ENCODE assay signal across 15 cellular contexts in genomic region chr1:7329868-7330615, GRCh38.
DNase-seq lines count a peak whose midpoint lies in the region; ATAC-seq and TF ChIP-seq lines count a peak whose summit lies in the region.
"Had no signal": no experiment of that assay in that cellular context is flagged by ENCODE, and none has a peak within 500 bp of the region (broad histone marks: within the 10 kb centered on the region; RNA-seq: fewer than 3 reads in every experiment).

No MANE protein-coding gene starts in this region.

- TF ChIP-seq POLR2A in heart left ventricle (IDR thresholded peaks at IDR 0.05), result no peak
- TF ChIP-seq POLR2A in vagina (IDR thresholded peaks at IDR 0.05), result no peak

- TF ChIP-seq CTCF in right atrium auricular region (IDR thresholded peaks at IDR 0.05) (no peak), heart left ventricle (IDR thresholded peaks at IDR 0.05) (no peak), lung (IDR thresholded peaks at IDR 0.05; ENCODE audit: control extremely low read depth, extremely low read depth) (no peak), vagina (IDR thresholded peaks at IDR 0.05) (no peak), SK-N-SH (IDR thresholded peaks at IDR 0.05) (no peak)

- intact Hi-C loops in heart left ventricle (cut with DNase I) (no loop called here), vagina (cut with DNase I) (no loop called here)

- H3K4me3 ChIP-seq in right atrium auricular region (no peak overlapping the region), heart left ventricle (no peak overlapping the region), lung (no peak overlapping the region), vagina (no peak overlapping the region), SK-N-SH (ENCODE audit: low read depth in 2 of 2, low read length in 1 of 2) (no peak overlapping the region)
- H3K4me3 ChIP-seq: A549 had no signal

- peak; percentile 23 for DNase-seq in right atrium auricular region (ENCODE audit: low spot score)
- DNase-seq in heart left ventricle, result no peak
- DNase-seq in ecto neural progenitor cell (ENCODE audit: low spot score), result peak; percentile 14
- peak; percentile 3 for DNase-seq in lung (ENCODE audit: low spot score)
- DNase-seq in vagina (ENCODE audit: extremely low spot score in 2 of 2), result peak; percentile 67 to 74
- DNase-seq in SK-N-SH, result no peak
- no peak for DNase-seq in NCI-H2107 (lab: John Stamatoyannopoulos, UW)
- no peak for DNase-seq in DMS79 (lab: John Stamatoyannopoulos, UW)
- DNase-seq: CD8-positive, alpha-beta T cell; COR-L47; GF-D8; HCEC 1CT; HFFc6 had no signal

- H3K27me3 ChIP-seq in right atrium auricular region, result no peaks in the 10 kb centered on the region
- peaks cover 0 to 3% (median 0%) of the 10 kb centered on the region in 9 donors for H3K27me3 ChIP-seq in heart left ventricle
- H3K27me3 ChIP-seq in lung (ENCODE audit: control insufficient read depth, insufficient read depth), result no peaks in the 10 kb centered on the region
- H3K27me3 ChIP-seq in vagina, result no peaks in the 10 kb centered on the region
- no peaks in the 10 kb centered on the region for H3K27me3 ChIP-seq in SK-N-SH (ENCODE audit: insufficient read depth)

- peaks cover 0 to 10% of the 10 kb centered on the region in 2 donors for H3K4me1 ChIP-seq in right atrium auricular region
- H3K4me1 ChIP-seq in heart left ventricle, result peaks cover 0 to 9% (median 3%) of the 10 kb centered on the region in 12 donors
- H3K4me1 ChIP-seq in lung (ENCODE audit: control insufficient read depth in 2 of 2, insufficient read depth in 2 of 2, low read length in 2 of 2), result no peaks in the 10 kb centered on the region
- no peaks in the 10 kb centered on the region for H3K4me1 ChIP-seq in vagina
- H3K4me1 ChIP-seq in SK-N-SH (ENCODE audit: control insufficient read depth in 1 of 2, insufficient read depth in 2 of 2, low read depth in 1 of 2, low read length in 1 of 2), result peaks cover 9 to 20% of the 10 kb centered on the region in 2 experiments; a peak in 3 of 4 replicates

- H3K79me2 ChIP-seq in SK-N-SH (ENCODE audit: insufficient read depth), result no peaks in the 10 kb centered on the region

- no peak for ATAC-seq in heart left ventricle
- ATAC-seq in lung (ENCODE audit: insufficient read depth, low FRiP score), result no peak
- ATAC-seq: A549; CD8-positive, alpha-beta T cell had no signal

- no peak overlapping the region for H3K4me2 ChIP-seq in SK-N-SH
- H3K4me2 ChIP-seq: A549 had no signal

- H4K20me1 ChIP-seq in SK-N-SH (ENCODE audit: insufficient read depth), result no peaks in the 10 kb centered on the region

- POLR2A ChIA-PET in SK-N-SH (lab: Yijun Ruan, JAX), result no interaction called here

- no peaks in the 10 kb centered on the region for H3K9me3 ChIP-seq in right atrium auricular region
- H3K9me3 ChIP-seq in heart left ventricle, result peaks cover 0 to 12% (median 0%) of the 10 kb centered on the region in 12 donors
- peaks cover 2% of the 10 kb centered on the region in 2 donors for H3K9me3 ChIP-seq in lung (ENCODE audit: control insufficient read depth in 2 of 2, insufficient read depth in 1 of 2, low read length in 1 of 2)
- no peaks in the 10 kb centered on the region for H3K9me3 ChIP-seq in vagina
- no peaks in the 10 kb centered on the region for H3K9me3 ChIP-seq in SK-N-SH

- H3K36me3 ChIP-seq in right atrium auricular region (no peaks in the 10 kb centered on the region), heart left ventricle (no peaks in the 10 kb centered on the region), lung (ENCODE audit: control insufficient read depth in 2 of 2, insufficient read depth in 2 of 2, low read length in 2 of 2) (no peaks in the 10 kb centered on the region), vagina (no peaks in the 10 kb centered on the region), SK-N-SH (replicated peaks in 1 of 2; ENCODE audit: control insufficient read depth in 1 of 2, insufficient read depth in 2 of 2, low read length in 1 of 2) (no peaks in the 10 kb centered on the region)

- CTCF ChIA-PET in SK-N-SH (lab: Yijun Ruan, JAX), result no interaction called here

- TF ChIP-seq RAD21 in SK-N-SH (IDR thresholded peaks at IDR 0.05; ENCODE audit: low read length), result no peak

- no peak overlapping the region for H2AFZ ChIP-seq in SK-N-SH (ENCODE audit: low read depth)

- 86 to 91% (median 90%) methylated on average over 15 of the region's 15 CpGs for WGBS in heart left ventricle, 4 donors
- 90% methylated on average over 15 of the region's 15 CpGs for WGBS in lung, 2 donors
- WGBS in SK-N-SH (ENCODE audit: low lambda C conversion rate), result 74% methylated on average over 14 of the region's 15 CpGs

- H3K27ac ChIP-seq in right atrium auricular region, result no peak overlapping the region
- no peak overlapping the region for H3K27ac ChIP-seq in heart left ventricle
- no peak overlapping the region for H3K27ac ChIP-seq in lung (ENCODE audit: low read depth in 1 of 2, low read length in 1 of 2)
- no peak overlapping the region for H3K27ac ChIP-seq in vagina
- H3K27ac ChIP-seq in SK-N-SH (ENCODE audit: low read depth in 2 of 2, low read length in 1 of 2), result no peak overlapping the region
- H3K27ac ChIP-seq: HL-60 had no signal

- H3K9ac ChIP-seq in SK-N-SH, result no peak overlapping the region

- no peak for TF ChIP-seq EP300 in SK-N-SH (IDR thresholded peaks at IDR 0.05; ENCODE audit: borderline replicate concordance in 1 of 2, low read depth in 1 of 2, low read length in 1 of 2)

- H3F3A ChIP-seq in SK-N-SH (replicated peaks; ENCODE audit: insufficient read depth), result no peaks in the 10 kb centered on the region

- no peaks in the 10 kb centered on the region for H3K9me2 ChIP-seq in SK-N-SH

TF ChIP-seq in SK-N-SH, 30 proteins besides CTCF, POLR2A, EP300 and RAD21 (continues in another document):
- TF ChIP-seq RCOR1 (IDR thresholded peaks at IDR 0.05; ENCODE audit: low read length) (no peak), GABPA (IDR thresholded peaks at IDR 0.05; ENCODE audit: low read depth) (no peak), RXRA (IDR thresholded peaks at IDR 0.05; ENCODE audit: borderline replicate concordance, low read depth) (no peak), YY1 (IDR thresholded peaks at IDR 0.05; ENCODE audit: low read depth) (no peak), USF2 (IDR thresholded peaks at IDR 0.05; ENCODE audit: borderline replicate concordance, low read depth, low read length) (no peak), NFIC (IDR thresholded peaks at IDR 0.05; ENCODE audit: borderline replicate concordance) (no peak), RFX5 (IDR thresholded peaks at IDR 0.05; ENCODE audit: low read length) (no peak), TCF12 (IDR thresholded peaks at IDR 0.05) (no peak), REST (IDR thresholded peaks at IDR 0.05; ENCODE audit: low read depth, low read length) (no peak), MEF2A (IDR thresholded peaks at IDR 0.05; ENCODE audit: borderline replicate concordance, low read depth) (no peak), IRF3 (IDR thresholded peaks at IDR 0.05; ENCODE audit: low read depth, low read length) (no peak), GATA2 (CRISPR knock-in tag; IDR thresholded peaks at IDR 0.05) (no peak)

Comparison
In these comparisons a context has a peak if more than half of its experiments do, and no peak if none do; other contexts are left out.
1. DNase-seq: peak in right atrium auricular region (single experiment), ecto neural progenitor cell (single experiment), lung (single experiment) and vagina (2 of 2); none in heart left ventricle (0 of 5), SK-N-SH (single experiment), NCI-H2107 (single experiment) and DMS79 (single experiment).